In genomic region chr9:121266356-121266755, GRCh38 we compare ENCODE assay signal across 21 cellular contexts. TPM values are rescaled to one million over a fixed set of nuclear protein-coding genes. Genes with fewer than 3 reads are reported as not detected.
DNase-seq lines count a peak whose midpoint lies in the region; ATAC-seq, FAIRE-seq and TF ChIP-seq lines count a peak whose summit lies in the region.
"Had no signal": no experiment of that assay in that cellular context is flagged by ENCODE, and none has a peak within 500 bp of the region (broad histone marks: within the 10 kb centered on the region; RNA-seq: fewer than 3 reads in every experiment).

No MANE protein-coding gene starts in this region.

- H3K4me1 ChIP-seq in CD8-positive, alpha-beta memory T cell (ENCODE audit: insufficient read depth, low read length), result peaks cover 14% of the 10 kb centered on the region
- H3K4me1 ChIP-seq in muscle layer of colon (ENCODE audit: insufficient read depth, low read length) (peaks cover 65% of the 10 kb centered on the region), stomach (peaks cover 26 to 58% (median 42%) of the 10 kb centered on the region in 4 donors), pancreas (peaks cover 0 to 4% (median 0%) of the 10 kb centered on the region in 3 donors)

- ATAC-seq in GM21737 (IDR thresholded peaks at IDR 0.05; ENCODE audit: unreplicated experiment) (no peak), HG03045 (IDR thresholded peaks at IDR 0.05; ENCODE audit: unreplicated experiment) (no peak), pancreas (no peak)
- ATAC-seq: GM23338, K562, psoas muscle had no signal

- no peak overlapping the region for H3K4me3 ChIP-seq in CD8-positive, alpha-beta memory T cell (ENCODE audit: low read length)
- H3K4me3 ChIP-seq in muscle layer of colon (ENCODE audit: low read depth in 1 of 2, low read length in 2 of 2) (peak overlapping the region in 1 of 2 donors; percentile 48), stomach (no peak overlapping the region), pancreas (no peak overlapping the region)
- H3K4me3 ChIP-seq: GM23338, K562, psoas muscle, SK-N-MC, tibial artery had no signal

- H3K4me3 Mint-ChIP-seq in CD8-positive, alpha-beta memory T cell, result peak overlapping the region in 6 of 7 donors; percentile 45 to 67 (median 62)
- H3K4me3 Mint-ChIP-seq in activated T-helper 2 cell treated with anti-CD3 and anti-CD28 coated beads, Interferon-gamma antibody, Interleukin-2, Interleukin-4, amounts not matched to agents 10 μg/mL and 5 μg/mL and 100 μg/mL, durations not matched to agents 14 hours and 24 hours and 36 hours (ENCODE audit: low read depth), result peak overlapping the region; percentile 26
- H3K4me3 Mint-ChIP-seq: GM23338 had no signal

- DNase-seq in CD8-positive, alpha-beta memory T cell, result no peak
- DNase-seq in activated T-helper 2 cell treated with anti-CD3 and anti-CD28 coated beads, Interferon-gamma antibody, Interleukin-2, Interleukin-4, amounts not matched to agents 10 μg/mL and 5 μg/mL and 100 μg/mL, durations not matched to agents 14 hours and 24 hours and 36 hours (ENCODE audit: low spot score), result no peak
- DNase-seq in stomach, result no peak
- no peak for DNase-seq in pancreas
- DNase-seq: activated CD4-positive, alpha-beta T cell treated with anti-CD3 and anti-CD28 coated beads for 4 hours; activated CD8-positive, alpha-beta memory T cell treated with anti-CD3 and anti-CD28 coated beads, Interleukin-2, amount 50 U/mL, for 4 hours; activated effector memory CD4-positive, alpha-beta T cell treated with anti-CD3 and anti-CD28 coated beads, Interleukin-2, amount 50 U/mL, for 16 hours; amniotic stem cell; central memory CD4-positive, alpha-beta T cell; effector CD8-positive, alpha-beta T cell; EL; NCI-H1930; NCI-H345 had no signal

- intact Hi-C loops in activated T-helper 2 cell treated with anti-CD3 and anti-CD28 coated beads, Interferon-gamma antibody, Interleukin-2, Interleukin-4, amounts not matched to agents 10 μg/mL and 5 μg/mL and 100 μg/mL, durations not matched to agents 14 hours and 24 hours and 36 hours (cut with micrococcal nuclease), result no loop called here
- intact Hi-C loops in stomach (cut with DNase I; ENCODE audit: low total_unique reads) (loop anchor here (5.0 kb wide), 1 partner anchor 54 kb away; no protein-coding TSS in a partner anchor), pancreas (cut with DNase I) (no loop called here)

- CTCF ChIA-PET in CD8-positive, alpha-beta memory T cell (lab: Charles Lee), result interaction anchor here (1.0 to 1.1 kb wide), 2 partner anchors 11 to 53 kb away, joined by 3 to 4 read pairs; no protein-coding TSS in a partner anchor

- no peaks in the 10 kb centered on the region for H3K9me3 ChIP-seq in CD8-positive, alpha-beta memory T cell (ENCODE audit: low read length)
- H3K9me3 ChIP-seq in muscle layer of colon (ENCODE audit: low read length) (no peaks in the 10 kb centered on the region), stomach (no peaks in the 10 kb centered on the region), pancreas (no peaks in the 10 kb centered on the region)
- H3K9me3 ChIP-seq: psoas muscle, tibial artery had no signal

- TF ChIP-seq CTCF in stomach (IDR thresholded peaks at IDR 0.05), result no peak
- TF ChIP-seq CTCF in pancreas (IDR thresholded peaks at IDR 0.05), result no peak

- POLR2A ChIA-PET in CD8-positive, alpha-beta memory T cell (lab: Charles Lee), result no interaction called here

- no peaks in the 10 kb centered on the region for H3K9me3 Mint-ChIP-seq in CD8-positive, alpha-beta memory T cell
- no peaks in the 10 kb centered on the region for H3K9me3 Mint-ChIP-seq in activated T-helper 2 cell treated with anti-CD3 and anti-CD28 coated beads, Interferon-gamma antibody, Interleukin-2, Interleukin-4, amounts not matched to agents 10 μg/mL and 5 μg/mL and 100 μg/mL, durations not matched to agents 14 hours and 24 hours and 36 hours
- H3K9me3 Mint-ChIP-seq: GM23338 had no signal

- H3K9ac ChIP-seq in muscle layer of colon (ENCODE audit: low read length), result no peak overlapping the region

- no peak for FAIRE-seq in pancreas (lab: Jason Lieb, UNC)
- FAIRE-seq: K562 had no signal

- no peak overlapping the region for H3K27ac Mint-ChIP-seq in CD8-positive, alpha-beta memory T cell
- H3K27ac Mint-ChIP-seq in activated T-helper 2 cell treated with anti-CD3 and anti-CD28 coated beads, Interferon-gamma antibody, Interleukin-2, Interleukin-4, amounts not matched to agents 10 μg/mL and 5 μg/mL and 100 μg/mL, durations not matched to agents 14 hours and 24 hours and 36 hours, result no peak overlapping the region
- H3K27ac Mint-ChIP-seq: GM23338 had no signal

- no peak overlapping the region for H3K27ac ChIP-seq in CD8-positive, alpha-beta memory T cell (ENCODE audit: low read depth, low read length)
- H3K27ac ChIP-seq in muscle layer of colon (ENCODE audit: low read depth, low read length), result peak overlapping the region; percentile 96
- peak overlapping the region in 4 of 5 donors; percentile 35 to 96 (median 70) for H3K27ac ChIP-seq in stomach
- H3K27ac ChIP-seq in pancreas, result no peak overlapping the region
- H3K27ac ChIP-seq: psoas muscle, SK-N-MC had no signal

- no peak for TF ChIP-seq POLR2A in stomach (IDR thresholded peaks at IDR 0.05)

- peaks cover 5% of the 10 kb centered on the region for H3K27me3 ChIP-seq in CD8-positive, alpha-beta memory T cell (ENCODE audit: insufficient read depth, low read length, poor library complexity, severe bottlenecking)
- H3K27me3 ChIP-seq in muscle layer of colon (ENCODE audit: control insufficient read depth in 1 of 2, insufficient read depth in 2 of 2, low read length in 2 of 2), result no peaks in the 10 kb centered on the region
- H3K27me3 ChIP-seq in stomach, result no peaks in the 10 kb centered on the region
- H3K27me3 ChIP-seq in pancreas, result no peaks in the 10 kb centered on the region
- H3K27me3 ChIP-seq: tibial artery had no signal

- WGBS in stomach, 5 donors, result 81 to 91% (median 87%) methylated on average over 3 of the region's 3 CpGs
- 80 to 82% methylated on average over 3 of the region's 3 CpGs for WGBS in pancreas, 2 donors

- H3K27me3 Mint-ChIP-seq in CD8-positive, alpha-beta memory T cell, result peaks cover 0 to 12% of the 10 kb centered on the region in 2 donors
- peaks cover 42% of the 10 kb centered on the region for H3K27me3 Mint-ChIP-seq in activated T-helper 2 cell treated with anti-CD3 and anti-CD28 coated beads, Interferon-gamma antibody, Interleukin-2, Interleukin-4, amounts not matched to agents 10 μg/mL and 5 μg/mL and 100 μg/mL, durations not matched to agents 14 hours and 24 hours and 36 hours (ENCODE audit: low read depth)

- no peak for TF ChIP-seq EP300 in stomach (IDR thresholded peaks at IDR 0.05)

- H3K36me3 Mint-ChIP-seq in CD8-positive, alpha-beta memory T cell, result peaks cover 0 to 4% (median 0%) of the 10 kb centered on the region in 3 donors
- H3K36me3 Mint-ChIP-seq in activated T-helper 2 cell treated with anti-CD3 and anti-CD28 coated beads, Interferon-gamma antibody, Interleukin-2, Interleukin-4, amounts not matched to agents 10 μg/mL and 5 μg/mL and 100 μg/mL, durations not matched to agents 14 hours and 24 hours and 36 hours (ENCODE audit: low read depth), result no peaks in the 10 kb centered on the region

- peaks cover 9 to 19% (median 13%) of the 10 kb centered on the region in 3 donors for H3K4me1 Mint-ChIP-seq in CD8-positive, alpha-beta memory T cell
- H3K4me1 Mint-ChIP-seq in activated T-helper 2 cell treated with anti-CD3 and anti-CD28 coated beads, Interferon-gamma antibody, Interleukin-2, Interleukin-4, amounts not matched to agents 10 μg/mL and 5 μg/mL and 100 μg/mL, durations not matched to agents 14 hours and 24 hours and 36 hours (ENCODE audit: low read depth), result peaks cover 9% of the 10 kb centered on the region

- no peaks in the 10 kb centered on the region for H3K36me3 ChIP-seq in CD8-positive, alpha-beta memory T cell (ENCODE audit: insufficient read depth, low read length)
- H3K36me3 ChIP-seq in muscle layer of colon (ENCODE audit: insufficient read depth, low read length), result no peaks in the 10 kb centered on the region
- no peaks in the 10 kb centered on the region for H3K36me3 ChIP-seq in stomach
- no peaks in the 10 kb centered on the region for H3K36me3 ChIP-seq in pancreas
- H3K36me3 ChIP-seq: tibial artery had no signal

RNA-seq across cellular contexts. Expression of gene GSN, which starts 1.6 kb away (rescaled TPM):
- total RNA-seq in CD8-positive, alpha-beta memory T cell, result 1 to 10 TPM; 4.1 to 4.2 TPM
- polyA plus RNA-seq in CD8-positive, alpha-beta memory T cell, result 6.3 TPM
- 1.1 and 1.9 TPM in 2 replicates for total RNA-seq in activated T-helper 2 cell treated with anti-CD3 and anti-CD28 coated beads, Interferon-gamma antibody, Interleukin-2, Interleukin-4, amounts not matched to agents 10 μg/mL and 5 μg/mL and 100 μg/mL, durations not matched to agents 14 hours and 24 hours and 36 hours
- total RNA-seq in stomach (100 to 1,000 TPM; 385 to 909 (median 565) TPM), pancreas (100 to 1,000 TPM in 3 of 6 donors, 10 to 100 TPM in 3; 44.0 to 190 (median 97.8) TPM)
- polyA plus RNA-seq in stomach (100 to 1,000 TPM; 215 to 742 (median 424) TPM), pancreas (100 to 1,000 TPM; 154 to 193 TPM)

Comparison
In these comparisons a context has a peak if more than half of its experiments do, and no peak if none do; other contexts are left out.
1. H3K27ac ChIP-seq: peak in muscle layer of colon (single experiment) and stomach (4 of 5); none in CD8-positive, alpha-beta memory T cell (single experiment) and pancreas (0 of 4).
2. RNA of gene GSN, which starts 1.6 kb away (total RNA-seq): 385 to 909 TPM in stomach and 44.0 to 190 TPM in pancreas; 4.1 to 4.2 TPM in CD8-positive, alpha-beta memory T cell and 1.1 to 1.9 TPM in activated T-helper 2 cell treated with anti-CD3 and anti-CD28 coated beads, Interferon-gamma antibody, Interleukin-2, Interleukin-4, amounts not matched to agents 10 μg/mL and 5 μg/mL and 100 μg/mL, durations not matched to agents 14 hours and 24 hours and 36 hours; every median in the first group is over 4 times any median in the second.